Comparison of ENCODE assay signal across 23 cellular contexts in the genomic region with DNA sequence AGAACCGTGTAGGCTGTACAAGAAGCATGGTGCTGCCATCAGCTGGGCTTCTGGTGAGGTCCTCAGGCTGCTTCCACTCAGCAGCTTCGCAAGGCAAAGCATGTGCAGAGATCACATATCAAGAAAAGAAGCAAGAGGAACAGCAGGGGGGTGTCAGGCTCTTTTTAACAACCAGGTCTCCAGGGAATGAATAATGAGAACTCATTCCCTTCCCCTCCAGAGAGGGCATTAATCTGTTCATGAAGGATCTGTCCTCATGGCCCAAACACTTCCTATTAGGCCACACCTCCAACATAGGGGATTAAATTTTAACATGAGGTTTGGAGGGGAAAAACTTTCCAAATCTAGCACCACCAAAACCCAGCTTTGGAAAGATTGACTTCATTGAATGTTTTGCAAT.
"Had no signal": no experiment of that assay in that cellular context is flagged by ENCODE, and none has a peak within 500 bp of the region (broad histone marks: within the 10 kb centered on the region; RNA-seq: fewer than 3 reads in every experiment).

No MANE protein-coding gene starts in this region.

- H3K36me3 ChIP-seq: breast epithelium had no signal

- ATAC-seq: activated CD8-positive, alpha-beta memory T cell treated with anti-CD3 and anti-CD28 coated beads, Interleukin-2, amount 10 ng/mL, durations not matched to agents 7 days and 5 days; foreskin keratinocyte; left lobe of liver; WTC11 had no signal

- H3K4me1 Mint-ChIP-seq: activated CD4-positive, alpha-beta memory T cell treated with anti-CD3 and anti-CD28 coated beads, Interleukin-2, amount 10 ng/mL, durations not matched to agents 7 days and 5 days; activated CD8-positive, alpha-beta memory T cell treated with anti-CD3 and anti-CD28 coated beads, Interleukin-2, amount 10 ng/mL, durations not matched to agents 7 days and 5 days; activated naive CD4-positive, alpha-beta T cell treated with anti-CD3 and anti-CD28 coated beads, Interleukin-2, amount 10 ng/mL, durations not matched to agents 7 days and 5 days; WTC11 had no signal

- H3K27me3 ChIP-seq: adrenal gland, breast epithelium, foreskin keratinocyte, right atrium auricular region, transverse colon, vagina had no signal

- H3K9me3 Mint-ChIP-seq: activated CD4-positive, alpha-beta memory T cell treated with anti-CD3 and anti-CD28 coated beads, Interleukin-2, amount 10 ng/mL, durations not matched to agents 7 days and 5 days; activated naive CD4-positive, alpha-beta T cell treated with anti-CD3 and anti-CD28 coated beads, Interleukin-2, amount 10 ng/mL, durations not matched to agents 7 days and 5 days; T-helper 2 cell treated with Interferon-gamma antibody and Interleukin-4, amounts not matched to agents 5 μg/mL and 100 μg/mL, for 36 hours; WTC11 had no signal

- H3K4me1 ChIP-seq: adrenal gland, breast epithelium, prostate gland, right atrium auricular region, transverse colon, vagina had no signal

- H3K27ac Mint-ChIP-seq: activated CD4-positive, alpha-beta memory T cell treated with anti-CD3 and anti-CD28 coated beads, Interleukin-2, amount 10 ng/mL, durations not matched to agents 7 days and 5 days; activated CD8-positive, alpha-beta memory T cell treated with anti-CD3 and anti-CD28 coated beads, Interleukin-2, amount 10 ng/mL, durations not matched to agents 7 days and 5 days; T-helper 2 cell treated with Interferon-gamma antibody and Interleukin-4, amounts not matched to agents 5 μg/mL and 100 μg/mL, for 36 hours; WTC11 had no signal

- H3K4me3 ChIP-seq: adrenal gland, breast epithelium, coronary artery, prostate gland, right atrium auricular region, transverse colon, vagina had no signal

- H3K27ac ChIP-seq: adrenal gland, breast epithelium, coronary artery, foreskin keratinocyte, prostate gland, right atrium auricular region, transverse colon, vagina had no signal

- H3K9me3 ChIP-seq: adrenal gland, breast epithelium, prostate gland, right atrium auricular region, transverse colon, vagina had no signal

- H3K27me3 Mint-ChIP-seq: activated CD4-positive, alpha-beta memory T cell treated with anti-CD3 and anti-CD28 coated beads, Interleukin-2, amount 10 ng/mL, durations not matched to agents 7 days and 5 days; activated CD8-positive, alpha-beta memory T cell treated with anti-CD3 and anti-CD28 coated beads, Interleukin-2, amount 10 ng/mL, durations not matched to agents 7 days and 5 days; activated naive CD4-positive, alpha-beta T cell treated with anti-CD3 and anti-CD28 coated beads, Interleukin-2, amount 10 ng/mL, durations not matched to agents 7 days and 5 days had no signal

- H3K4me3 Mint-ChIP-seq: activated CD4-positive, alpha-beta memory T cell treated with anti-CD3 and anti-CD28 coated beads, Interleukin-2, amount 10 ng/mL, durations not matched to agents 7 days and 5 days; activated CD8-positive, alpha-beta memory T cell treated with anti-CD3 and anti-CD28 coated beads, Interleukin-2, amount 10 ng/mL, durations not matched to agents 7 days and 5 days; activated naive CD4-positive, alpha-beta T cell treated with anti-CD3 and anti-CD28 coated beads, Interleukin-2, amount 10 ng/mL, durations not matched to agents 7 days and 5 days; T-helper 2 cell treated with Interferon-gamma antibody and Interleukin-4, amounts not matched to agents 5 μg/mL and 100 μg/mL, for 36 hours; WTC11 had no signal

- DNase-seq: activated CD4-positive, alpha-beta memory T cell treated with anti-CD3 and anti-CD28 coated beads, Interleukin-2, amount 10 ng/mL, durations not matched to agents 7 days and 5 days; activated CD4-positive, alpha-beta T cell treated with anti-CD3 and anti-CD28 coated beads for 4 hours; activated CD8-positive, alpha-beta memory T cell treated with anti-CD3 and anti-CD28 coated beads, Interleukin-2, amount 10 ng/mL, durations not matched to agents 7 days and 5 days; activated naive CD4-positive, alpha-beta T cell treated with anti-CD3 and anti-CD28 coated beads, Interleukin-2, amount 10 ng/mL, durations not matched to agents 7 days and 5 days; activated T-cell treated with anti-CD3 and anti-CD28 coated beads, Interleukin-2, amount 50 U/mL, for 1 hour; adrenal gland; foreskin keratinocyte; hippocampal formation; kidney; mammary epithelial cell; stimulated activated CD4-positive, alpha-beta T cell treated with anti-CD3 and anti-CD28 coated beads, Interleukin-12 subunit alpha, Interleukin-12 subunit beta, amount 100 ng/mL, for 4 hours; stimulated activated CD4-positive, alpha-beta T cell treated with anti-CD3 and anti-CD28 coated beads, Interleukin-1b, Interleukin-23, amount 100 ng/mL, for 48 hours; stimulated activated CD8-positive, alpha-beta memory T cell treated with anti-CD3 and anti-CD28 coated beads, Interleukin-4, amount 100 ng/mL, for 48 hours; stimulated activated naive CD4-positive, alpha-beta T cell treated with Interleukin-2 at 50 U/mL for 16 hours; transverse colon had no signal
